In the genomic region with DNA sequence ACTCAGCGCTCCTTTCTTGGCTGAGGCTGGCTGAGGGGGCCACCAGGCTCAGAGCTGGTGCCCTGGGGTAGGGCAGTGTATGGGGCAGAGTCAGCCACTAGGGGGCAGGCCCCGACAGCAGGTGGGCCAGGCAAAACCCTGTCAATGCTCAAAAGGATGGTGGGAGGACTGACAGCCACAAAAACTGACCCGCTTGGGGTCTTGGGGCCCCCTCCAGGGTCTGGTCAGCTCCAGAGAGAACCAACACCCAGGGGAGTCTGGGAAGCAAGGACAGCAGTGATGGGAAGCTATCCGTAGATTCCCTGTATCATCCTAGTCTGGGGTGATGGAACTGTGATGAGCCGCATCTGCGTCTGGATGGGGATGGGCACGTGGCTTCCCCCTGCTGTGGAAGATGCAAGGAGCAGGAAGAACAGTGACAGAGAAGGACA, we compare ENCODE assay signal across 8 cellular contexts.
A peak's percentile ranks its signal among the peaks of the same experiment; 100 is the strongest.
DNase-seq lines count a peak whose midpoint lies in the region; ATAC-seq, FAIRE-seq and TF ChIP-seq lines count a peak whose summit lies in the region.

No MANE protein-coding gene starts in this region.

- no peaks in the 10 kb centered on the region for H3K27me3 ChIP-seq in ascending aorta

- DNase-seq in SKM-1 treated with dmso at 0.1 percent for 144 hours (lab: John Stamatoyannopoulos, UW; ENCODE audit: unreplicated experiment) (peak; percentile 12), SKM-1 (lab: John Stamatoyannopoulos, UW; ENCODE audit: unreplicated experiment) (no peak), NCI-H82 treated with DMSO at 0.1 percent for 48 hours (lab: John Stamatoyannopoulos, UW; ENCODE audit: unreplicated experiment) (peak; percentile 6), ascending aorta (ENCODE audit: low spot score in 2 of 2) (no peak), iPS-NIHi7 (ENCODE audit: extremely low spot score) (peak; percentile 87), RCC 7860 (ENCODE audit: low spot score) (no peak)
- peak; percentile 28 for DNase-seq in stimulated activated CD4-positive, alpha-beta T cell treated with anti-CD3 and anti-CD28 coated beads, Interleukin-4, amount 100 ng/mL, for 1 hour

- no peak overlapping the region for H3K27ac ChIP-seq in ascending aorta

- no peak overlapping the region for H3K4me3 ChIP-seq in ascending aorta

- intact Hi-C loops in ascending aorta (cut with DNase I): no loop called here

- no peaks in the 10 kb centered on the region for H3K4me1 ChIP-seq in ascending aorta

- FAIRE-seq in RCC 7860 (lab: Jason Lieb, UNC): no peak

- no peaks in the 10 kb centered on the region for H3K9me3 ChIP-seq in ascending aorta

- H3K36me3 ChIP-seq in ascending aorta: no peaks in the 10 kb centered on the region

- peak; percentile 65 for ATAC-seq in HG02798 (IDR thresholded peaks at IDR 0.05; ENCODE audit: poor library complexity, unreplicated experiment)

- TF ChIP-seq CTCF in ascending aorta (IDR thresholded peaks at IDR 0.05): peak; percentile 39 to 61 (median 44)

Comparison
In these comparisons a context has a peak if more than half of its experiments do, and no peak if none do; other contexts are left out.
1. DNase-seq: peak in SKM-1 treated with dmso at 0.1 percent for 144 hours (single experiment), NCI-H82 treated with DMSO at 0.1 percent for 48 hours (single experiment), iPS-NIHi7 (single experiment) and stimulated activated CD4-positive, alpha-beta T cell treated with anti-CD3 and anti-CD28 coated beads, Interleukin-4, amount 100 ng/mL, for 1 hour (single experiment); none in SKM-1 (single experiment), ascending aorta (0 of 2) and RCC 7860 (single experiment).